Comparison of ENCODE assay signal across 15 cellular contexts in genomic region chr13:29888306-29888705, GRCh38. TPM values are rescaled to one million over a fixed set of nuclear protein-coding genes. Genes with fewer than 3 reads are reported as not detected.
DNase-seq lines count a peak whose midpoint lies in the region; ATAC-seq and TF ChIP-seq lines count a peak whose summit lies in the region.
"Had no signal": no experiment of that assay in that cellular context is flagged by ENCODE, and none has a peak within 500 bp of the region (broad histone marks: within the 10 kb centered on the region; RNA-seq: fewer than 3 reads in every experiment).

No MANE protein-coding gene starts in this region.

- no peak for TF ChIP-seq CTCF in AG10803 (conservative IDR thresholded peaks at IDR 0.05; ENCODE audit: low read length)
- TF ChIP-seq CTCF in HFFc6 (IDR thresholded peaks at IDR 0.05), result no peak
- TF ChIP-seq CTCF in nephron progenitor cell (IDR thresholded peaks at IDR 0.05), result no peak

- no peak overlapping the region for H3K4me3 Mint-ChIP-seq in HFFc6
- no peak overlapping the region for H3K4me3 Mint-ChIP-seq in nephron progenitor cell
- H3K4me3 Mint-ChIP-seq: nephron; stimulated activated naive CD8-positive, alpha-beta T cell treated with anti-CD3 and anti-CD28 coated beads, Interleukin-15, amount 100 ng/mL, for 72 hours had no signal

- H3K9me3 Mint-ChIP-seq in HFFc6 (no peaks in the 10 kb centered on the region), nephron progenitor cell (no peaks in the 10 kb centered on the region)
- H3K9me3 Mint-ChIP-seq: H9; nephron; stimulated activated naive CD8-positive, alpha-beta T cell treated with anti-CD3 and anti-CD28 coated beads, Interleukin-15, amount 100 ng/mL, for 72 hours had no signal

- peak; percentile 53 for DNase-seq in AG10803 (ENCODE audit: low read depth)
- peak; percentile 30 for DNase-seq in HFFc6
- DNase-seq in caudate nucleus (lab: John Stamatoyannopoulos, UW), result no peak
- DNase-seq in nephron progenitor cell, result no peak
- DNase-seq in NCI-H774 (lab: John Stamatoyannopoulos, UW), result no peak
- DNase-seq in NCI-H1105 treated with DMSO at 0.1 percent for 48 hours (lab: John Stamatoyannopoulos, UW), result no peak
- DNase-seq: activated CD4-positive, CD25-positive, alpha-beta regulatory T cell treated with anti-CD3 and anti-CD28 coated beads, Interleukin-2, amount 50 U/mL, for 72 hours; GDM1; H9; heart left ventricle; stimulated activated CD4-positive, alpha-beta T cell treated with anti-CD3 and anti-CD28 coated beads, Interleukin-15, amount 100 ng/mL, for 24 hours; stimulated activated naive CD8-positive, alpha-beta T cell treated with anti-CD3 and anti-CD28 coated beads, Interleukin-15, amount 100 ng/mL, for 72 hours had no signal

- H3K27ac Mint-ChIP-seq in HFFc6 (no peak overlapping the region), nephron progenitor cell (peak overlapping the region; percentile 12)

- peak overlapping the region; percentile 34 for H3K27ac ChIP-seq in caudate nucleus (ENCODE audit: low read depth, low read length)
- H3K27ac ChIP-seq: heart left ventricle had no signal

- H3K4me3 ChIP-seq in AG10803 (ENCODE audit: low read length), result no peak overlapping the region
- H3K4me3 ChIP-seq: heart left ventricle had no signal

- no peaks in the 10 kb centered on the region for H3K36me3 Mint-ChIP-seq in HFFc6 (ENCODE audit: low read depth)
- H3K36me3 Mint-ChIP-seq in nephron progenitor cell (ENCODE audit: low read depth), result no peaks in the 10 kb centered on the region

- H3K27me3 Mint-ChIP-seq in HFFc6 (ENCODE audit: insufficient read depth) (no peaks in the 10 kb centered on the region; the same call in 1 of the 2 replicates), nephron progenitor cell (ENCODE audit: low read depth, poor library complexity) (peaks cover 3% of the 10 kb centered on the region)
- H3K27me3 Mint-ChIP-seq: stimulated activated naive CD8-positive, alpha-beta T cell treated with anti-CD3 and anti-CD28 coated beads, Interleukin-15, amount 100 ng/mL, for 72 hours had no signal

- ATAC-seq in GM19397 (IDR thresholded peaks at IDR 0.05; ENCODE audit: unreplicated experiment) (no peak), HG02840 (IDR thresholded peaks at IDR 0.05; ENCODE audit: low FRiP score, unreplicated experiment) (no peak)
- ATAC-seq: heart left ventricle; stimulated activated naive CD8-positive, alpha-beta T cell treated with anti-CD3 and anti-CD28 coated beads, Interleukin-15, amount 100 ng/mL, for 72 hours had no signal

- H3K4me1 Mint-ChIP-seq in HFFc6 (ENCODE audit: low read depth) (peaks cover 17% of the 10 kb centered on the region), nephron progenitor cell (peaks cover 61% of the 10 kb centered on the region)

RNA-seq across cellular contexts. Expression of gene UBL3, which starts 37.9 kb away (rescaled TPM):
- total RNA-seq in HFFc6 (2021; fragmentation: NEBNext Ultra II Directional; extraction: Animal tissue kit (Norgen Biotek cat#: 25700)), result 10 to 100 TPM; 38.0 to 57.4 (median 44.6) TPM

Comparison
In these comparisons a context has a peak if more than half of its experiments do, and no peak if none do; other contexts are left out.
1. DNase-seq: peak in AG10803 (single experiment) and HFFc6 (single experiment); none in caudate nucleus (0 of 61), nephron progenitor cell (single experiment), NCI-H774 (single experiment) and NCI-H1105 treated with DMSO at 0.1 percent for 48 hours (single experiment).